1 cellular context compared by ENCODE assay signal in genomic region chr22:40648386-40648785, GRCh38.
TF ChIP-seq lines count a peak whose summit lies in the region.

No MANE protein-coding gene starts in this region.

TF ChIP-seq in H1, 55 proteins besides CTCF, POLR2A, EP300 and RAD21:
- TF ChIP-seq RNF2 (IDR thresholded peaks at IDR 0.05; ENCODE audit: borderline replicate concordance, low read depth, low read length, missing control alignments, poor library complexity, severe bottlenecking) (no peak), E2F6 (IDR thresholded peaks at IDR 0.05) (no peak), HDAC6 (IDR thresholded peaks at IDR 0.05; ENCODE audit: low read depth, low read length) (no peak), CHD7 (IDR thresholded peaks at IDR 0.05; ENCODE audit: insufficient replicate concordance, low read length) (no peak), SP4 (IDR thresholded peaks at IDR 0.05; ENCODE audit: low read length) (no peak), TEAD4 (IDR thresholded peaks at IDR 0.05; ENCODE audit: low read depth, low read length) (no peak), RFX5 (IDR thresholded peaks at IDR 0.05; ENCODE audit: borderline replicate concordance, low read depth, low read length) (no peak), SUZ12 (IDR thresholded peaks at IDR 0.05; ENCODE audit: low read length) (no peak), BACH1 (IDR thresholded peaks at IDR 0.05; ENCODE audit: low read length) (no peak), CBX5 (IDR thresholded peaks at IDR 0.05; ENCODE audit: low read depth, low read length) (no peak), USF2 (IDR thresholded peaks at IDR 0.05; ENCODE audit: low read length) (no peak), SP2 (IDR thresholded peaks at IDR 0.05; ENCODE audit: low read length) (no peak), FOSL1 (IDR thresholded peaks at IDR 0.05; ENCODE audit: insufficient read depth, low read depth, low read length) (no peak)
